8 cellular contexts compared by ENCODE assay signal in genomic region chr7:86814980-86815379, GRCh38.
DNase-seq lines count a peak whose midpoint lies in the region; ATAC-seq, FAIRE-seq and TF ChIP-seq lines count a peak whose summit lies in the region.

No MANE protein-coding gene starts in this region.

- TF ChIP-seq CTCF in left ventricle myocardium inferior (IDR thresholded peaks at IDR 0.05; ENCODE audit: borderline replicate concordance) (peak; percentile 45), bronchial epithelial cell (IDR thresholded peaks at IDR 0.05; ENCODE audit: insufficient read depth, low read length, severe bottlenecking) (peak; percentile 24), osteocyte (IDR thresholded peaks at IDR 0.05) (peak; percentile 53)

- no peaks in the 10 kb centered on the region for H3K9me3 Mint-ChIP-seq in osteocyte (ENCODE audit: unreplicated experiment)

- H3K36me3 Mint-ChIP-seq in osteocyte (ENCODE audit: unreplicated experiment), result no peaks in the 10 kb centered on the region

- FAIRE-seq in bronchial epithelial cell (lab: Jason Lieb, UNC), result no peak

- WGBS in right cardiac atrium, result 26% methylated on average over 4 of the region's 4 CpGs

- H3K27me3 Mint-ChIP-seq in osteocyte (ENCODE audit: unreplicated experiment), result peaks cover 22% of the 10 kb centered on the region

- no peaks in the 10 kb centered on the region for H3K36me3 ChIP-seq in left ventricle myocardium inferior
- no peaks in the 10 kb centered on the region for H3K36me3 ChIP-seq in bronchial epithelial cell (ENCODE audit: control insufficient read depth, insufficient read depth, low read length)

- no peak overlapping the region for H3K27ac ChIP-seq in left ventricle myocardium inferior (replicated peaks)
- H3K27ac ChIP-seq in right cardiac atrium (ENCODE audit: low read length), result no peak overlapping the region

- no peaks in the 10 kb centered on the region for H3K4me1 Mint-ChIP-seq in osteocyte (ENCODE audit: unreplicated experiment)

- no peaks in the 10 kb centered on the region for H3K4me1 ChIP-seq in left ventricle myocardium inferior
- no peaks in the 10 kb centered on the region for H3K4me1 ChIP-seq in right cardiac atrium (ENCODE audit: control insufficient read depth, insufficient read depth, low read length)

- ATAC-seq in right cardiac atrium (no peak), HG03432 (IDR thresholded peaks at IDR 0.05; ENCODE audit: unreplicated experiment) (no peak), HG03135 (IDR thresholded peaks at IDR 0.05; ENCODE audit: unreplicated experiment) (no peak), HG03571 (IDR thresholded peaks at IDR 0.05; ENCODE audit: unreplicated experiment) (no peak)

- H3K27me3 ChIP-seq in left ventricle myocardium inferior (ENCODE audit: low read depth) (no peaks in the 10 kb centered on the region), right cardiac atrium (ENCODE audit: control insufficient read depth, insufficient read depth) (no peaks in the 10 kb centered on the region), bronchial epithelial cell (ENCODE audit: control insufficient read depth, insufficient read depth, low read length) (no peaks in the 10 kb centered on the region)

- H3K4me3 Mint-ChIP-seq in osteocyte (ENCODE audit: unreplicated experiment), result no peak overlapping the region

- H3K27ac Mint-ChIP-seq in osteocyte (ENCODE audit: unreplicated experiment), result no peak overlapping the region

- H3K9me3 ChIP-seq in left ventricle myocardium inferior (replicated peaks) (no peaks in the 10 kb centered on the region), right cardiac atrium (ENCODE audit: control insufficient read depth, low read length) (no peaks in the 10 kb centered on the region)

- DNase-seq in left ventricle myocardium inferior (no peak), right cardiac atrium (no peak), NCI-H1930 (lab: John Stamatoyannopoulos, UW) (peak; percentile 20 to 37), bronchial epithelial cell (ENCODE audit: low read depth) (peak; percentile 10), osteocyte (ENCODE audit: extremely low spot score, unreplicated experiment) (no peak)

- intact Hi-C loops in left ventricle myocardium inferior (cut with micrococcal nuclease) (no loop called here), right cardiac atrium (cut with DNase I) (loop anchor here in 2 of 4 donors (5.0 kb wide), 1 partner anchor 148 kb away; no protein-coding TSS in a partner anchor)

- H3K4me3 ChIP-seq in left ventricle myocardium inferior, result no peak overlapping the region
- H3K4me3 ChIP-seq in right cardiac atrium (ENCODE audit: low read length), result no peak overlapping the region
- no peak overlapping the region for H3K4me3 ChIP-seq in bronchial epithelial cell (ENCODE audit: low read depth, low read length)

Comparison
In these comparisons a context has a peak if more than half of its experiments do, and no peak if none do; other contexts are left out.
1. DNase-seq: peak in NCI-H1930 (2 of 2) and bronchial epithelial cell (single experiment); none in left ventricle myocardium inferior (single experiment), right cardiac atrium (0 of 3) and osteocyte (single experiment).
2. Peak in every context shown above with its lines, with median percentiles within 50 percentile points of each other: CTCF ChIP-seq.